Comparison of ENCODE assay signal across 14 cellular contexts in genomic region chr17:9419932-9420453, GRCh38.
DNase-seq lines count a peak whose midpoint lies in the region; ATAC-seq and TF ChIP-seq lines count a peak whose summit lies in the region.
"Had no signal": no experiment of that assay in that cellular context is flagged by ENCODE, and none has a peak within 500 bp of the region (broad histone marks: within the 10 kb centered on the region; RNA-seq: fewer than 3 reads in every experiment).

No MANE protein-coding gene starts in this region.

- CTCF ChIA-PET in mammary epithelial cell (lab: Charles Lee; ENCODE audit: low non-redundant PET): no interaction called here

- H3K27me3 Mint-ChIP-seq in naive thymus-derived CD8-positive, alpha-beta T cell: no peaks in the 10 kb centered on the region

- dilution Hi-C loops in mammary epithelial cell (cut with HindIII; ENCODE audit: low sequenced_read_pairs): loop anchor here (5.0 kb wide), 2 partner anchors 42 to 43 kb away; no protein-coding TSS in a partner anchor

- H3K9me3 ChIP-seq in mesenchymal stem cell (ENCODE audit: control insufficient read depth, low read length) (peaks cover 11% of the 10 kb centered on the region), mammary epithelial cell (replicated peaks; ENCODE audit: insufficient read depth, low read length) (no peaks in the 10 kb centered on the region)
- H3K9me3 ChIP-seq: Caco-2 had no signal

- ATAC-seq in HG02840 (IDR thresholded peaks at IDR 0.05; ENCODE audit: low FRiP score, unreplicated experiment): no peak
- no peak for ATAC-seq in naive thymus-derived CD8-positive, alpha-beta T cell
- ATAC-seq: A549; CD8-positive, alpha-beta T cell; HCT116 had no signal

- intact Hi-C loops in mammary epithelial cell (cut with micrococcal nuclease): no loop called here

- no peak overlapping the region for H4K91ac ChIP-seq in mesenchymal stem cell (ENCODE audit: low read length)

- no peak overlapping the region for H3K9ac ChIP-seq in mesenchymal stem cell (ENCODE audit: low read length)
- H3K9ac ChIP-seq in mesendoderm (ENCODE audit: low read length): no peak overlapping the region
- no peak overlapping the region for H3K9ac ChIP-seq in mammary epithelial cell (ENCODE audit: insufficient read depth, low read length)

- H3K18ac ChIP-seq in mesenchymal stem cell (ENCODE audit: low read depth in 1 of 2, low read length in 2 of 2) (no peak overlapping the region), mesendoderm (ENCODE audit: low read length) (no peak overlapping the region)

- H3K27ac Mint-ChIP-seq in naive thymus-derived CD8-positive, alpha-beta T cell: peak overlapping the region in 1 of 10 donors; percentile 68
- H3K27ac Mint-ChIP-seq: CD8-positive, alpha-beta T cell had no signal

- H3K27me3 ChIP-seq in brain microvascular endothelial cell (replicated peaks): no peaks in the 10 kb centered on the region
- H3K27me3 ChIP-seq in mesenchymal stem cell (ENCODE audit: control insufficient read depth in 1 of 2, insufficient read depth in 1 of 2, low read length in 2 of 2): no peaks in the 10 kb centered on the region
- no peaks in the 10 kb centered on the region for H3K27me3 ChIP-seq in mesendoderm (ENCODE audit: insufficient read depth, low read length, poor library complexity)
- no peaks in the 10 kb centered on the region for H3K27me3 ChIP-seq in mammary epithelial cell (ENCODE audit: insufficient read depth, low read length)

- H3K4me1 ChIP-seq in mesenchymal stem cell (ENCODE audit: control insufficient read depth, insufficient read depth, low read depth, low read length) (peaks cover 1% of the 10 kb centered on the region), mesendoderm (ENCODE audit: control insufficient read depth, low read depth, low read length) (peaks cover 3% of the 10 kb centered on the region), mammary epithelial cell (ENCODE audit: insufficient read depth, low read length) (no peaks in the 10 kb centered on the region)
- H3K4me1 ChIP-seq: A549, Caco-2 had no signal

- in situ Hi-C loops in brain microvascular endothelial cell (cut with HindIII; ENCODE audit: low pct_ligation_motif_present, low sequenced_read_pairs): no loop called here
- in situ Hi-C loops in mammary epithelial cell (cut with MboI; ENCODE audit: low sequenced_read_pairs in 2 of 2): no loop called here

- H3K4me3 ChIP-seq in brain microvascular endothelial cell (ENCODE audit: low read depth, low read length): no peak overlapping the region
- no peak overlapping the region for H3K4me3 ChIP-seq in mesenchymal stem cell (ENCODE audit: insufficient read depth in 1 of 2, low read depth in 1 of 2, low read length in 2 of 2)
- H3K4me3 ChIP-seq in mesendoderm (ENCODE audit: low read length): no peak overlapping the region
- no peak overlapping the region for H3K4me3 ChIP-seq in mammary epithelial cell (replicated peaks in 1 of 3; ENCODE audit: insufficient read depth in 1 of 3, low read depth in 2 of 3, low read length in 3 of 3)
- H3K4me3 ChIP-seq: A549 had no signal

- H3K36me3 ChIP-seq in brain microvascular endothelial cell (replicated peaks) (no peaks in the 10 kb centered on the region), mesenchymal stem cell (ENCODE audit: control insufficient read depth in 1 of 2, insufficient read depth in 2 of 2, low read depth in 1 of 2, low read length in 2 of 2) (no peaks in the 10 kb centered on the region), mesendoderm (ENCODE audit: control insufficient read depth, insufficient read depth, low read length) (no peaks in the 10 kb centered on the region), mammary epithelial cell (ENCODE audit: insufficient read depth, low read length) (no peaks in the 10 kb centered on the region)

- no peak overlapping the region for H3K4me3 Mint-ChIP-seq in naive thymus-derived CD8-positive, alpha-beta T cell
- H3K4me3 Mint-ChIP-seq: CD14-positive monocyte; CD8-positive, alpha-beta T cell had no signal

- H2AK5ac ChIP-seq in mesenchymal stem cell (ENCODE audit: low read length, severe bottlenecking): no peak overlapping the region
- no peak overlapping the region for H2AK5ac ChIP-seq in mesendoderm (ENCODE audit: low read length)

- no peak overlapping the region for H2BK15ac ChIP-seq in mesenchymal stem cell (ENCODE audit: low read depth, poor library complexity, severe bottlenecking)
- H2BK15ac ChIP-seq in mesendoderm (replicated peaks; ENCODE audit: low read depth): no peak overlapping the region

- H2AFZ ChIP-seq in mesenchymal stem cell (ENCODE audit: low read depth, low read length) (no peak overlapping the region), mammary epithelial cell (ENCODE audit: low read depth, low read length) (no peak overlapping the region)

- H2BK12ac ChIP-seq in mesenchymal stem cell (ENCODE audit: low read length in 2 of 2): no peak overlapping the region

- no peak overlapping the region for H3K14ac ChIP-seq in mesenchymal stem cell (ENCODE audit: low read length in 2 of 2)

- no peaks in the 10 kb centered on the region for H4K20me1 ChIP-seq in mammary epithelial cell (ENCODE audit: insufficient read depth, low read length)

- peaks cover 31 to 49% (median 43%) of the 10 kb centered on the region in 3 donors for H3K36me3 Mint-ChIP-seq in naive thymus-derived CD8-positive, alpha-beta T cell

- DNase-seq in LHCN-M2 (ENCODE audit: low read depth): peak; percentile 26
- peak; percentile 5 for DNase-seq in brain microvascular endothelial cell
- peak; percentile 13 for DNase-seq in mesenchymal stem cell
- DNase-seq in mesendoderm: no peak
- no peak for DNase-seq in mammary epithelial cell
- DNase-seq in naive thymus-derived CD8-positive, alpha-beta T cell: no peak
- DNase-seq: Caco-2; CD8-positive, alpha-beta T cell; DMS53; GF-D8 had no signal

- H3K56ac ChIP-seq in mesendoderm (ENCODE audit: low read length): no peak overlapping the region

- no peak overlapping the region for H3K27ac ChIP-seq in brain microvascular endothelial cell
- H3K27ac ChIP-seq in mesenchymal stem cell (ENCODE audit: low read length, poor library complexity, severe bottlenecking): no peak overlapping the region
- H3K27ac ChIP-seq in mesendoderm (ENCODE audit: low read depth, low read length): no peak overlapping the region
- no peak overlapping the region for H3K27ac ChIP-seq in mammary epithelial cell (ENCODE audit: insufficient read depth, low read depth, low read length)
- H3K27ac ChIP-seq: A549 had no signal

- H3K23ac ChIP-seq in mesenchymal stem cell (ENCODE audit: low read length in 2 of 2) (no peak overlapping the region), mesendoderm (ENCODE audit: low read length) (no peak overlapping the region)

- BruUV-seq in mammary epithelial cell (replicated peaks; lab: Mats Ljungman, UMichigan): no TSS peak

- 85% methylated on average over 9 of the region's 10 CpGs for WGBS in mesenchymal stem cell
- WGBS in mesendoderm (ENCODE audit: extremely low coverage, insufficient coverage, low lambda C conversion rate): no CpG with 5 or more reads among the region's 10 CpGs
- WGBS in mammary epithelial cell (ENCODE audit: low coverage, missing lambda C conversion rate): 100% methylated on average over 5 of the region's 10 CpGs

- peaks cover 0 to 19% (median 4%) of the 10 kb centered on the region in 9 donors for H3K9me3 Mint-ChIP-seq in naive thymus-derived CD8-positive, alpha-beta T cell
- H3K9me3 Mint-ChIP-seq: CD8-positive, alpha-beta T cell had no signal

- POLR2A ChIA-PET in naive thymus-derived CD8-positive, alpha-beta T cell (lab: Charles Lee): no interaction called here

- H3K4me1 Mint-ChIP-seq in naive thymus-derived CD8-positive, alpha-beta T cell: peaks cover 0 to 6% (median 4%) of the 10 kb centered on the region in 4 donors
- H3K4me1 Mint-ChIP-seq: CD14-positive monocyte had no signal

- H2BK120ac ChIP-seq in mesenchymal stem cell (ENCODE audit: low read depth, low read length) (no peak overlapping the region), mesendoderm (ENCODE audit: low read depth, low read length) (no peak overlapping the region)

- no peaks in the 10 kb centered on the region for H3K79me2 ChIP-seq in mesendoderm (ENCODE audit: control insufficient read depth, insufficient read depth, low read length)
- no peaks in the 10 kb centered on the region for H3K79me2 ChIP-seq in mammary epithelial cell (ENCODE audit: insufficient read depth, low read length)

- H3K4me2 ChIP-seq in mesenchymal stem cell (ENCODE audit: low read length, poor library complexity, severe bottlenecking) (no peak overlapping the region), mesendoderm (ENCODE audit: low read length) (no peak overlapping the region), mammary epithelial cell (ENCODE audit: insufficient read depth, low read depth, low read length) (no peak overlapping the region)
- H3K4me2 ChIP-seq: A549 had no signal

- no peak overlapping the region for H4K8ac ChIP-seq in mesenchymal stem cell (ENCODE audit: low read length)
- no peak overlapping the region for H4K8ac ChIP-seq in mesendoderm (ENCODE audit: low read depth, low read length)

- H3K4ac ChIP-seq in mesenchymal stem cell (ENCODE audit: low read depth in 1 of 2, low read length in 2 of 2) (no peak overlapping the region), mesendoderm (ENCODE audit: low read depth, low read length) (no peak overlapping the region)

- no peaks in the 10 kb centered on the region for H3K79me1 ChIP-seq in mesenchymal stem cell (replicated peaks; ENCODE audit: low read length, poor library complexity, severe bottlenecking)
- no peaks in the 10 kb centered on the region for H3K79me1 ChIP-seq in mesendoderm (ENCODE audit: low read length)

- no peak overlapping the region for H4K5ac ChIP-seq in mesendoderm (ENCODE audit: low read length)

- TF ChIP-seq CTCF in brain microvascular endothelial cell (IDR thresholded peaks at IDR 0.05; ENCODE audit: low read depth, low read length, missing control alignments) (no peak), mammary epithelial cell (conservative IDR thresholded peaks at IDR 0.05 in 1 of 2, IDR thresholded peaks at IDR 0.05 in 1 of 2; ENCODE audit: extremely low read depth in 1 of 2, insufficient read depth in 1 of 2, low read depth in 1 of 2, low read length in 2 of 2) (no peak)

- H2BK5ac ChIP-seq in mesenchymal stem cell (ENCODE audit: low read depth, low read length, poor library complexity, severe bottlenecking) (no peak overlapping the region), mesendoderm (ENCODE audit: low read length) (no peak overlapping the region)

Comparison
In these comparisons a context has a peak if more than half of its experiments do, and no peak if none do; other contexts are left out.
1. DNase-seq: peak in LHCN-M2 (single experiment), brain microvascular endothelial cell (single experiment) and mesenchymal stem cell (single experiment); none in mesendoderm (single experiment), mammary epithelial cell (single experiment) and naive thymus-derived CD8-positive, alpha-beta T cell (0 of 10).